Comparison of ENCODE assay signal across 1 cellular context in the genomic region with DNA sequence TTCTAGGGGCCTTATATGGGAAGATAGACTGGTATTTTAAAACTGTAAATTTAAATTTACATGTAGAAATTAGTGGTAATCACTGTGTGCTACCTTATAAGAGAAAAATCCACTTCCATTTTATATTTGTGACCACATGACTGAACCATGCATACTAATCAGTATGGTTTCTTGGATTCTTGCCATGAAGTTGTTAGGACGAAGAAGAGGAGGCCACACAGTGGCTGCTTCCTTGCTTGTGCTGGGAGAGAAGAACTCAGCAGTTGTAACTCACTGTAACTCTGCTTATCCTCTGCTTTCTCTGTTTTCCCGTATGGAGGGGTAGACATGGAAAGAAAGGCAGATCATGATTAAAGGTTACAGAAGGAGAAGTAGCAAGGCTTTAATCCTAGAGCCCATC.
TF ChIP-seq lines count a peak whose summit lies in the region.

No MANE protein-coding gene starts in this region.

TF ChIP-seq in GM23338, 12 proteins besides CTCF, POLR2A, EP300 and RAD21 (continued from another document):
- TF ChIP-seq, protein P1, sequence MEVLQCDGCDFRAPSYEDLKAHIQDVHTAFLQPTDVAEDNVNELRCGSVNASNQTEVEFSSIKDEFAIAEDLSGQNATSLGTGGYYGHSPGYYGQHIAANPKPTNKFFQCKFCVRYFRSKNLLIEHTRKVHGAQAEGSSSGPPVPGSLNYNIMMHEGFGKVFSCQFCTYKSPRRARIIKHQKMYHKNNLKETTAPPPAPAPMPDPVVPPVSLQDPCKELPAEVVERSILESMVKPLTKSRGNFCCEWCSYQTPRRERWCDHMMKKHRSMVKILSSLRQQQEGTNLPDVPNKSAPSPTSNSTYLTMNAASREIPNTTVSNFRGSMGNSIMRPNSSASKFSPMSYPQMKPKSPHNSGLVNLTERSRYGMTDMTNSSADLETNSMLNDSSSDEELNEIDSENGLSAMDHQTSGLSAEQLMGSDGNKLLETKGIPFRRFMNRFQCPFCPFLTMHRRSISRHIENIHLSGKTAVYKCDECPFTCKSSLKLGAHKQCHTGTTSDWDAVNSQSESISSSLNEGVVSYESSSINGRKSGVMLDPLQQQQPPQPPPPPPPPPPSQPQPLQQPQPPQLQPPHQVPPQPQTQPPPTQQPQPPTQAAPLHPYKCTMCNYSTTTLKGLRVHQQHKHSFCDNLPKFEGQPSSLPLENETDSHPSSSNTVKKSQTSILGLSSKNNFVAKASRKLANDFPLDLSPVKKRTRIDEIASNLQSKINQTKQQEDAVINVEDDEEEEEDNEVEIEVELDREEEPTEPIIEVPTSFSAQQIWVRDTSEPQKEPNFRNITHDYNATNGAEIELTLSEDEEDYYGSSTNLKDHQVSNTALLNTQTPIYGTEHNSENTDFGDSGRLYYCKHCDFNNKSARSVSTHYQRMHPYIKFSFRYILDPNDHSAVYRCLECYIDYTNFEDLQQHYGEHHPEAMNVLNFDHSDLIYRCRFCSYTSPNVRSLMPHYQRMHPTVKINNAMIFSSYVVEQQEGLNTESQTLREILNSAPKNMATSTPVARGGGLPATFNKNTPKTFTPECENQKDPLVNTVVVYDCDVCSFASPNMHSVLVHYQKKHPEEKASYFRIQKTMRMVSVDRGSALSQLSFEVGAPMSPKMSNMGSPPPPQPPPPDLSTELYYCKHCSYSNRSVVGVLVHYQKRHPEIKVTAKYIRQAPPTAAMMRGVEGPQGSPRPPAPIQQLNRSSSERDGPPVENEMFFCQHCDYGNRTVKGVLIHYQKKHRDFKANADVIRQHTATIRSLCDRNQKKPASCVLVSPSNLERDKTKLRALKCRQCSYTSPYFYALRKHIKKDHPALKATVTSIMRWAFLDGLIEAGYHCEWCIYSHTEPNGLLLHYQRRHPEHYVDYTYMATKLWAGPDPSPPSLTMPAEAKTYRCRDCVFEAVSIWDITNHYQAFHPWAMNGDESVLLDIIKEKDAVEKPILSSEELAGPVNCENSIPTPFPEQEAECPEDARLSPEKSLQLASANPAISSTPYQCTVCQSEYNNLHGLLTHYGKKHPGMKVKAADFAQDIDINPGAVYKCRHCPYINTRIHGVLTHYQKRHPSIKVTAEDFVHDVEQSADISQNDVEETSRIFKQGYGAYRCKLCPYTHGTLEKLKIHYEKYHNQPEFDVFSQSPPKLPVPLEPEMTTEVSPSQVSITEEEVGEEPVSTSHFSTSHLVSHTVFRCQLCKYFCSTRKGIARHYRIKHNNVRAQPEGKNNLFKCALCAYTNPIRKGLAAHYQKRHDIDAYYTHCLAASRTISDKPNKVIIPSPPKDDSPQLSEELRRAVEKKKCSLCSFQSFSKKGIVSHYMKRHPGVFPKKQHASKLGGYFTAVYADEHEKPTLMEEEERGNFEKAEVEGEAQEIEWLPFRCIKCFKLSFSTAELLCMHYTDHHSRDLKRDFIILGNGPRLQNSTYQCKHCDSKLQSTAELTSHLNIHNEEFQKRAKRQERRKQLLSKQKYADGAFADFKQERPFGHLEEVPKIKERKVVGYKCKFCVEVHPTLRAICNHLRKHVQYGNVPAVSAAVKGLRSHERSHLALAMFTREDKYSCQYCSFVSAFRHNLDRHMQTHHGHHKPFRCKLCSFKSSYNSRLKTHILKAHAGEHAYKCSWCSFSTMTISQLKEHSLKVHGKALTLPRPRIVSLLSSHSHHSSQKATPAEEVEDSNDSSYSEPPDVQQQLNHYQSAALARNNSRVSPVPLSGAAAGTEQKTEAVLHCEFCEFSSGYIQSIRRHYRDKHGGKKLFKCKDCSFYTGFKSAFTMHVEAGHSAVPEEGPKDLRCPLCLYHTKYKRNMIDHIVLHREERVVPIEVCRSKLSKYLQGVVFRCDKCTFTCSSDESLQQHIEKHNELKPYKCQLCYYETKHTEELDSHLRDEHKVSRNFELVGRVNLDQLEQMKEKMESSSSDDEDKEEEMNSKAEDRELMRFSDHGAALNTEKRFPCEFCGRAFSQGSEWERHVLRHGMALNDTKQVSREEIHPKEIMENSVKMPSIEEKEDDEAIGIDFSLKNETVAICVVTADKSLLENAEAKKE (CRISPR knock-in tag; IDR thresholded peaks at IDR 0.05): no peak
- TF ChIP-seq, protein P2, sequence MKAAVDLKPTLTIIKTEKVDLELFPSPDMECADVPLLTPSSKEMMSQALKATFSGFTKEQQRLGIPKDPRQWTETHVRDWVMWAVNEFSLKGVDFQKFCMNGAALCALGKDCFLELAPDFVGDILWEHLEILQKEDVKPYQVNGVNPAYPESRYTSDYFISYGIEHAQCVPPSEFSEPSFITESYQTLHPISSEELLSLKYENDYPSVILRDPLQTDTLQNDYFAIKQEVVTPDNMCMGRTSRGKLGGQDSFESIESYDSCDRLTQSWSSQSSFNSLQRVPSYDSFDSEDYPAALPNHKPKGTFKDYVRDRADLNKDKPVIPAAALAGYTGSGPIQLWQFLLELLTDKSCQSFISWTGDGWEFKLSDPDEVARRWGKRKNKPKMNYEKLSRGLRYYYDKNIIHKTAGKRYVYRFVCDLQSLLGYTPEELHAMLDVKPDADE (IDR thresholded peaks at IDR 0.05): no peak
- TF ChIP-seq NANOG (IDR thresholded peaks at IDR 0.05; ENCODE audit: borderline replicate concordance): no peak
